ENCODE assay signal across 16 cellular contexts in genomic region chr2:19806591-19806990, GRCh38.
"Had no signal": no experiment of that assay in that cellular context is flagged by ENCODE, and none has a peak within 500 bp of the region (broad histone marks: within the 10 kb centered on the region; RNA-seq: fewer than 3 reads in every experiment).

No MANE protein-coding gene starts in this region.

- H3K9me3 ChIP-seq: colonic mucosa, ovary, psoas muscle, testis had no signal

- H3K36me3 ChIP-seq: brain microvascular endothelial cell, colonic mucosa, ovary had no signal

- H3K27ac Mint-ChIP-seq: activated CD4-positive, alpha-beta memory T cell treated with anti-CD3 and anti-CD28 coated beads, Interleukin-2, amount 10 ng/mL, durations not matched to agents 7 days and 5 days; activated naive CD4-positive, alpha-beta T cell treated with anti-CD3 and anti-CD28 coated beads for 36 hours; activated T-cell treated with anti-CD3 and anti-CD28 coated beads, Interleukin-2, amount 50 U/mL, for 24 hours; activated T-helper 2 cell treated with anti-CD3 and anti-CD28 coated beads, Interferon-gamma antibody, Interleukin-2, Interleukin-4, amounts not matched to agents 10 μg/mL and 5 μg/mL and 100 μg/mL, durations not matched to agents 14 hours and 24 hours and 36 hours; naive thymus-derived CD4-positive, alpha-beta T cell had no signal

- H3K4me3 Mint-ChIP-seq: activated CD4-positive, alpha-beta memory T cell treated with anti-CD3 and anti-CD28 coated beads, Interleukin-2, amount 10 ng/mL, durations not matched to agents 7 days and 5 days; activated naive CD4-positive, alpha-beta T cell treated with anti-CD3 and anti-CD28 coated beads for 36 hours; activated T-cell treated with anti-CD3 and anti-CD28 coated beads, Interleukin-2, amount 50 U/mL, for 24 hours; naive thymus-derived CD4-positive, alpha-beta T cell had no signal

- H3K9me3 Mint-ChIP-seq: activated CD4-positive, alpha-beta memory T cell treated with anti-CD3 and anti-CD28 coated beads, Interleukin-2, amount 10 ng/mL, durations not matched to agents 7 days and 5 days; activated naive CD4-positive, alpha-beta T cell treated with anti-CD3 and anti-CD28 coated beads for 36 hours; activated T-cell treated with anti-CD3 and anti-CD28 coated beads, Interleukin-2, amount 50 U/mL, for 24 hours; activated T-helper 2 cell treated with anti-CD3 and anti-CD28 coated beads, Interferon-gamma antibody, Interleukin-2, Interleukin-4, amounts not matched to agents 10 μg/mL and 5 μg/mL and 100 μg/mL, durations not matched to agents 14 hours and 24 hours and 36 hours had no signal

- H3K4me3 ChIP-seq: colonic mucosa, ovary, psoas muscle, testis had no signal

- H3K4me1 Mint-ChIP-seq: activated CD4-positive, alpha-beta memory T cell treated with anti-CD3 and anti-CD28 coated beads, Interleukin-2, amount 10 ng/mL, durations not matched to agents 7 days and 5 days; naive thymus-derived CD4-positive, alpha-beta T cell had no signal

- H3K36me3 Mint-ChIP-seq: naive thymus-derived CD4-positive, alpha-beta T cell had no signal

- H3K27ac ChIP-seq: brain microvascular endothelial cell, colonic mucosa, ovary, psoas muscle, testis had no signal

- ATAC-seq: naive thymus-derived CD4-positive, alpha-beta T cell; right cardiac atrium had no signal

- H3K27me3 ChIP-seq: brain microvascular endothelial cell, colonic mucosa, ovary, testis had no signal

- DNase-seq: activated CD4-positive, alpha-beta memory T cell treated with anti-CD3 and anti-CD28 coated beads, Interleukin-2, amount 10 ng/mL, durations not matched to agents 7 days and 5 days; activated CD4-positive, alpha-beta T cell treated with anti-CD3 and anti-CD28 coated beads for 48 hours; activated CD4-positive, CD25-positive, alpha-beta regulatory T cell; activated naive CD4-positive, alpha-beta T cell treated with anti-CD3 and anti-CD28 coated beads for 36 hours; activated T-cell treated with anti-CD3 and anti-CD28 coated beads, Interleukin-2, amount 50 U/mL, for 24 hours; brain microvascular endothelial cell; central memory CD4-positive, alpha-beta T cell; colonic mucosa; mesendoderm; naive thymus-derived CD4-positive, alpha-beta T cell; ovary; psoas muscle; right cardiac atrium; T1000; testis had no signal

- H3K4me1 ChIP-seq: colonic mucosa, testis had no signal
